9 cellular contexts compared by ENCODE assay signal in genomic region chr13:101624210-101624922, GRCh38.
DNase-seq lines count a peak whose midpoint lies in the region; ATAC-seq and TF ChIP-seq lines count a peak whose summit lies in the region.
"Had no signal": no experiment of that assay in that cellular context is flagged by ENCODE, and none has a peak within 500 bp of the region (broad histone marks: within the 10 kb centered on the region; RNA-seq: fewer than 3 reads in every experiment).

No MANE protein-coding gene starts in this region.

- POLR2A ChIA-PET in activated CD4-positive, alpha-beta T cell treated with anti-CD3 and anti-CD28 coated beads, Interleukin-2, amount 10 ng/mL, durations not matched to agents 7 days and 5 days (lab: Charles Lee): no interaction called here

- peaks cover 0 to 26% (median 3%) of the 10 kb centered on the region in 4 donors for H3K4me1 ChIP-seq in tibial artery
- H3K4me1 ChIP-seq: BE2C had no signal

- H3K27me3 Mint-ChIP-seq in activated CD4-positive, alpha-beta T cell treated with anti-CD3 and anti-CD28 coated beads, Interleukin-2, amount 10 ng/mL, durations not matched to agents 7 days and 5 days: no peaks in the 10 kb centered on the region
- peaks cover 14% of the 10 kb centered on the region for H3K27me3 Mint-ChIP-seq in activated CD4-positive, alpha-beta T cell treated with anti-CD3 and anti-CD28 coated beads, Interleukin-2, amount 10 ng/mL, durations not matched to agents 24 days and 14 days

- no peak for DNase-seq in activated CD4-positive, alpha-beta T cell treated with anti-CD3 and anti-CD28 coated beads, Interleukin-2, amount 10 ng/mL, durations not matched to agents 7 days and 5 days
- DNase-seq in activated CD4-positive, alpha-beta T cell treated with anti-CD3 and anti-CD28 coated beads, Interleukin-2, amount 10 ng/mL, durations not matched to agents 24 days and 14 days: no peak
- DNase-seq in SHP77 (lab: John Stamatoyannopoulos, UW): peak; percentile 70 to 86
- DNase-seq in iris pigment epithelial cell (ENCODE audit: low read depth): peak; percentile 28
- no peak for DNase-seq in tibial artery
- DNase-seq in inferior parietal cortex (ENCODE audit: extremely low spot score): no peak
- no peak for DNase-seq in stimulated activated CD4-positive, alpha-beta T cell treated with anti-CD3 and anti-CD28 coated beads, Interleukin-2, amount 100 ng/mL, for 24 hours
- DNase-seq: BE2C had no signal

- no peaks in the 10 kb centered on the region for H3K27me3 ChIP-seq in tibial artery

- no peak overlapping the region for H3K4me3 Mint-ChIP-seq in activated CD4-positive, alpha-beta T cell treated with anti-CD3 and anti-CD28 coated beads, Interleukin-2, amount 10 ng/mL, durations not matched to agents 7 days and 5 days
- no peak overlapping the region for H3K4me3 Mint-ChIP-seq in activated CD4-positive, alpha-beta T cell treated with anti-CD3 and anti-CD28 coated beads, Interleukin-2, amount 10 ng/mL, durations not matched to agents 24 days and 14 days

- no peaks in the 10 kb centered on the region for H3K9me3 ChIP-seq in tibial artery
- H3K9me3 ChIP-seq: BE2C had no signal

- no peaks in the 10 kb centered on the region for H3K9me3 Mint-ChIP-seq in activated CD4-positive, alpha-beta T cell treated with anti-CD3 and anti-CD28 coated beads, Interleukin-2, amount 10 ng/mL, durations not matched to agents 7 days and 5 days
- H3K9me3 Mint-ChIP-seq in activated CD4-positive, alpha-beta T cell treated with anti-CD3 and anti-CD28 coated beads, Interleukin-2, amount 10 ng/mL, durations not matched to agents 24 days and 14 days: no peaks in the 10 kb centered on the region

- H3K4me3 ChIP-seq in tibial artery: peak overlapping the region in 1 of 2 donors; percentile 16

- no peaks in the 10 kb centered on the region for H3K36me3 ChIP-seq in tibial artery
- H3K36me3 ChIP-seq: BE2C had no signal

- no peak for ATAC-seq in GM18858 (IDR thresholded peaks at IDR 0.05; ENCODE audit: unreplicated experiment)

- H3K36me3 Mint-ChIP-seq in activated CD4-positive, alpha-beta T cell treated with anti-CD3 and anti-CD28 coated beads, Interleukin-2, amount 10 ng/mL, durations not matched to agents 7 days and 5 days (ENCODE audit: low read depth): no peaks in the 10 kb centered on the region
- no peaks in the 10 kb centered on the region for H3K36me3 Mint-ChIP-seq in activated CD4-positive, alpha-beta T cell treated with anti-CD3 and anti-CD28 coated beads, Interleukin-2, amount 10 ng/mL, durations not matched to agents 24 days and 14 days (ENCODE audit: low read depth)

- TF ChIP-seq CTCF in tibial artery (IDR thresholded peaks at IDR 0.05): no peak

- CTCF ChIA-PET in activated CD4-positive, alpha-beta T cell treated with anti-CD3 and anti-CD28 coated beads, Interleukin-2, amount 10 ng/mL, durations not matched to agents 7 days and 5 days (lab: Charles Lee): interaction anchor here (1.1 kb wide), 1 partner anchor 134 kb away, joined by 3 read pairs; no protein-coding TSS in a partner anchor

- H3K27ac ChIP-seq in tibial artery: peak overlapping the region; percentile 60 to 62

- H3K4me1 Mint-ChIP-seq in activated CD4-positive, alpha-beta T cell treated with anti-CD3 and anti-CD28 coated beads, Interleukin-2, amount 10 ng/mL, durations not matched to agents 7 days and 5 days: peaks cover 44% of the 10 kb centered on the region
- peaks cover 18% of the 10 kb centered on the region for H3K4me1 Mint-ChIP-seq in activated CD4-positive, alpha-beta T cell treated with anti-CD3 and anti-CD28 coated beads, Interleukin-2, amount 10 ng/mL, durations not matched to agents 24 days and 14 days

- intact Hi-C loops in activated CD4-positive, alpha-beta T cell treated with anti-CD3 and anti-CD28 coated beads, Interleukin-2, amount 10 ng/mL, durations not matched to agents 24 days and 14 days (cut with micrococcal nuclease): loop anchor here (10.0 kb wide), 1 partner anchor 100 kb away; no protein-coding TSS in a partner anchor
- intact Hi-C loops in tibial artery (cut with DNase I; ENCODE audit: low total_unique reads): no loop called here

- H3K27ac Mint-ChIP-seq in activated CD4-positive, alpha-beta T cell treated with anti-CD3 and anti-CD28 coated beads, Interleukin-2, amount 10 ng/mL, durations not matched to agents 7 days and 5 days: peak overlapping the region; percentile 41
- H3K27ac Mint-ChIP-seq in activated CD4-positive, alpha-beta T cell treated with anti-CD3 and anti-CD28 coated beads, Interleukin-2, amount 10 ng/mL, durations not matched to agents 24 days and 14 days: no peak overlapping the region

Comparison
In these comparisons a context has a peak if more than half of its experiments do, and no peak if none do; other contexts are left out.
1. DNase-seq: peak in SHP77 (2 of 2) and iris pigment epithelial cell (single experiment); none in activated CD4-positive, alpha-beta T cell treated with anti-CD3 and anti-CD28 coated beads, Interleukin-2, amount 10 ng/mL, durations not matched to agents 7 days and 5 days (single experiment), activated CD4-positive, alpha-beta T cell treated with anti-CD3 and anti-CD28 coated beads, Interleukin-2, amount 10 ng/mL, durations not matched to agents 24 days and 14 days (single experiment), tibial artery (0 of 2), inferior parietal cortex (single experiment) and stimulated activated CD4-positive, alpha-beta T cell treated with anti-CD3 and anti-CD28 coated beads, Interleukin-2, amount 100 ng/mL, for 24 hours (0 of 2).